ENCODE assay signal across 1 cellular context in genomic region chr2:74806355-74806839, GRCh38.
TF ChIP-seq lines count a peak whose summit lies in the region.

No MANE protein-coding gene starts in this region.

TF ChIP-seq in HepG2, 621 proteins besides CTCF, POLR2A, EP300 and RAD21 (continued from another document and continues in another):
- TF ChIP-seq AHDC1 (CRISPR knock-in tag; IDR thresholded peaks at IDR 0.05; ENCODE audit: borderline replicate concordance), result no peak
- TF ChIP-seq ZNF280D (CRISPR knock-in tag; IDR thresholded peaks at IDR 0.05), result no peak
- no peak for TF ChIP-seq HDAC6 (IDR thresholded peaks at IDR 0.05; ENCODE audit: low read depth, low read length)
- no peak for TF ChIP-seq JUND (CRISPR knock-in tag; IDR thresholded peaks at IDR 0.05)
- no peak for TF ChIP-seq NKX3-1 (CRISPR knock-in tag; IDR thresholded peaks at IDR 0.05)
- TF ChIP-seq NCOR1 (IDR thresholded peaks at IDR 0.05; ENCODE audit: borderline replicate concordance, low read length), result peak; percentile 62; the same call in 1 of the 2 replicates
- TF ChIP-seq KLF13 (CRISPR knock-in tag; IDR thresholded peaks at IDR 0.05), result no peak
- no peak for TF ChIP-seq ZNF230 (CRISPR knock-in tag; IDR thresholded peaks at IDR 0.05)
- TF ChIP-seq BRCA1 (CRISPR knock-in tag; IDR thresholded peaks at IDR 0.05), result no peak
- no peak for TF ChIP-seq RNF2 (conservative IDR thresholded peaks at IDR 0.05; ENCODE audit: low read depth)
- TF ChIP-seq CAMTA2 (CRISPR knock-in tag; IDR thresholded peaks at IDR 0.05; ENCODE audit: borderline replicate concordance), result no peak
- TF ChIP-seq FOXP1 (IDR thresholded peaks at IDR 0.05), result peak; percentile 54; the same call in 1 of the 2 replicates
- TF ChIP-seq FOXP1 (CRISPR knock-in tag; IDR thresholded peaks at IDR 0.05), result peak; percentile 85
- TF ChIP-seq, protein P1, sequence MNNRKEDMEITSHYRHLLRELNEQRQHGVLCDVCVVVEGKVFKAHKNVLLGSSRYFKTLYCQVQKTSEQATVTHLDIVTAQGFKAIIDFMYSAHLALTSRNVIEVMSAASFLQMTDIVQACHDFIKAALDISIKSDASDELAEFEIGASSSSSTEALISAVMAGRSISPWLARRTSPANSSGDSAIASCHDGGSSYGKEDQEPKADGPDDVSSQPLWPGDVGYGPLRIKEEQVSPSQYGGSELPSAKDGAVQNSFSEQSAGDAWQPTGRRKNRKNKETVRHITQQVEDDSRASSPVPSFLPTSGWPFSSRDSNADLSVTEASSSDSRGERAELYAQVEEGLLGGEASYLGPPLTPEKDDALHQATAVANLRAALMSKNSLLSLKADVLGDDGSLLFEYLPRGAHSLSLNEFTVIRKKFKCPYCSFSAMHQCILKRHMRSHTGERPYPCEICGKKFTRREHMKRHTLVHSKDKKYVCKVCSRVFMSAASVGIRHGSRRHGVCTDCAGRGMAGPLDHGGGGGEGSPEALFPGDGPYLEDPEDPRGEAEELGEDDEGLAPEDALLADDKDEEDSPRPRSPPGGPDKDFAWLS (CRISPR knock-in tag; IDR thresholded peaks at IDR 0.05; ENCODE audit: borderline replicate concordance), result no peak
- no peak for TF ChIP-seq SKI (IDR thresholded peaks at IDR 0.05; ENCODE audit: partially characterized antibody)
- no peak for TF ChIP-seq EZH2 (conservative IDR thresholded peaks at IDR 0.05; ENCODE audit: low read depth, low read length)
- TF ChIP-seq, protein P2, sequence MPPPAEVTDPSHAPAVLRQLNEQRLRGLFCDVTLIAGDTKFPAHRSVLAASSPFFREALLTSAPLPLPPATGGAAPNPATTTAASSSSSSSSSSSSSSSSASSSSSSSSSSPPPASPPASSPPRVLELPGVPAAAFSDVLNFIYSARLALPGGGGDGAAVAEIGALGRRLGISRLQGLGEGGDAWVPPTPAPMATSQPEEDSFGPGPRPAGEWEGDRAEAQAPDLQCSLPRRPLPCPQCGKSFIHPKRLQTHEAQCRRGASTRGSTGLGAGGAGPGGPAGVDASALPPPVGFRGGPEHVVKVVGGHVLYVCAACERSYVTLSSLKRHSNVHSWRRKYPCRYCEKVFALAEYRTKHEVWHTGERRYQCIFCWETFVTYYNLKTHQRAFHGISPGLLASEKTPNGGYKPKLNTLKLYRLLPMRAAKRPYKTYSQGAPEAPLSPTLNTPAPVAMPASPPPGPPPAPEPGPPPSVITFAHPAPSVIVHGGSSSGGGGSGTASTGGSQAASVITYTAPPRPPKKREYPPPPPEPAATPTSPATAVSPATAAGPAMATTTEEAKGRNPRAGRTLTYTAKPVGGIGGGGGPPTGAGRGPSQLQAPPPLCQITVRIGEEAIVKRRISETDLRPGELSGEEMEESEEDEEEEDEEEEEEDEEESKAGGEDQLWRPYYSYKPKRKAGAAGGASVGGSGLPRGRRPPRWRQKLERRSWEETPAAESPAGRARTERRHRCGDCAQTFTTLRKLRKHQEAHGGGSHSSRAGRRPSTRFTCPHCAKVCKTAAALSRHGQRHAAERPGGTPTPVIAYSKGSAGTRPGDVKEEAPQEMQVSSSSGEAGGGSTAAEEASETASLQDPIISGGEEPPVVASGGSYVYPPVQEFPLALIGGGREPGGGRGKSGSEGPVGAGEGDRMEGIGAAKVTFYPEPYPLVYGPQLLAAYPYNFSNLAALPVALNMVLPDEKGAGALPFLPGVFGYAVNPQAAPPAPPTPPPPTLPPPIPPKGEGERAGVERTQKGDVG (CRISPR knock-in tag; IDR thresholded peaks at IDR 0.05; ENCODE audit: borderline replicate concordance), result no peak
- TF ChIP-seq, protein P3, sequence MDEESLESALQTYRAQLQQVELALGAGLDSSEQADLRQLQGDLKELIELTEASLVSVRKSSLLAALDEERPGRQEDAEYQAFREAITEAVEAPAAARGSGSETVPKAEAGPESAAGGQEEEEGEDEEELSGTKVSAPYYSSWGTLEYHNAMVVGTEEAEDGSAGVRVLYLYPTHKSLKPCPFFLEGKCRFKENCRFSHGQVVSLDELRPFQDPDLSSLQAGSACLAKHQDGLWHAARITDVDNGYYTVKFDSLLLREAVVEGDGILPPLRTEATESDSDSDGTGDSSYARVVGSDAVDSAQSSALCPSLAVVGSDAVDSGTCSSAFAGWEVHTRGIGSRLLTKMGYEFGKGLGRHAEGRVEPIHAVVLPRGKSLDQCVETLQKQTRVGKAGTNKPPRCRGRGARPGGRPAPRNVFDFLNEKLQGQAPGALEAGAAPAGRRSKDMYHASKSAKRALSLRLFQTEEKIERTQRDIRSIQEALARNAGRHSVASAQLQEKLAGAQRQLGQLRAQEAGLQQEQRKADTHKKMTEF (CRISPR knock-in tag; IDR thresholded peaks at IDR 0.05), result 0 out of 2 replicates have a peak, but pooled peaks have one; percentile 44
- no peak for TF ChIP-seq ZFP62 (CRISPR knock-in tag; IDR thresholded peaks at IDR 0.05)
- no peak for TF ChIP-seq ZFP36 (IDR thresholded peaks at IDR 0.05; ENCODE audit: borderline replicate concordance, low read depth, low read length, partially characterized antibody)
- TF ChIP-seq PAWR (CRISPR knock-in tag; IDR thresholded peaks at IDR 0.05; ENCODE audit: borderline replicate concordance), result no peak
- TF ChIP-seq ARNT (IDR thresholded peaks at IDR 0.05), result no peak
- TF ChIP-seq CREM (IDR thresholded peaks at IDR 0.05), result no peak
- TF ChIP-seq CREM (CRISPR knock-in tag; IDR thresholded peaks at IDR 0.05), result no peak
- TF ChIP-seq HMG20A (CRISPR knock-in tag; IDR thresholded peaks at IDR 0.05; ENCODE audit: borderline replicate concordance), result no peak; the same call in 1 of the 2 replicates
- TF ChIP-seq ZNF256 (CRISPR knock-in tag; conservative IDR thresholded peaks at IDR 0.05), result no peak
- peak; percentile 73; the same call in 1 of the 2 replicates for TF ChIP-seq HDAC2 (CRISPR knock-in tag; IDR thresholded peaks at IDR 0.05)
- no peak for TF ChIP-seq GATA4 (IDR thresholded peaks at IDR 0.05; ENCODE audit: borderline replicate concordance, low read depth)
- no peak for TF ChIP-seq ZNF343 (CRISPR knock-in tag; IDR thresholded peaks at IDR 0.05)
- TF ChIP-seq ELF4 (CRISPR knock-in tag; IDR thresholded peaks at IDR 0.05; ENCODE audit: borderline replicate concordance), result no peak
- no peak for TF ChIP-seq RXRB (CRISPR knock-in tag; IDR thresholded peaks at IDR 0.05; ENCODE audit: borderline replicate concordance)
- no peak for TF ChIP-seq ELF1 (CRISPR knock-in tag; IDR thresholded peaks at IDR 0.05)
- no peak for TF ChIP-seq MED13 (CRISPR knock-in tag; IDR thresholded peaks at IDR 0.05)
- 0 out of 2 replicates have a peak, but pooled peaks have one; percentile 26 for TF ChIP-seq CEBPG (CRISPR knock-in tag; IDR thresholded peaks at IDR 0.05)
- TF ChIP-seq PCBP2 (optimal IDR thresholded peaks at IDR 0.05; ENCODE audit: low read depth, low read length, poor library complexity, severe bottlenecking), result no peak
- TF ChIP-seq, protein P4, sequence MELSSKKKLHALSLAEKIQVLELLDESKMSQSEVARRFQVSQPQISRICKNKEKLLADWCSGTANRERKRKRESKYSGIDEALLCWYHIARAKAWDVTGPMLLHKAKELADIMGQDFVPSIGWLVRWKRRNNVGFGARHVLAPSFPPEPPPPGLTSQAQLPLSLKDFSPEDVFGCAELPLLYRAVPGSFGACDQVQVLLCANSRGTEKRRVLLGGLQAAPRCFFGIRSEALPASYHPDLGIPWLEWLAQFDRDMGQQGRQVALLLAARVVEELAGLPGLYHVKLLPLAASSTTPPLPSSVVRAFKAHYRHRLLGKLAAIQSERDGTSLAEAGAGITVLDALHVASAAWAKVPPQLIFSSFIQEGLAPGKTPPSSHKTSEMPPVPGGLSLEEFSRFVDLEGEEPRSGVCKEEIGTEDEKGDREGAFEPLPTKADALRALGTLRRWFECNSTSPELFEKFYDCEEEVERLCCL (CRISPR knock-in tag; IDR thresholded peaks at IDR 0.05; ENCODE audit: borderline replicate concordance), result no peak
- TF ChIP-seq ZNF562 (CRISPR knock-in tag; IDR thresholded peaks at IDR 0.05; ENCODE audit: borderline replicate concordance), result no peak
- no peak for TF ChIP-seq TCF7L2 (IDR thresholded peaks at IDR 0.05; ENCODE audit: low read depth, low read length)
- TF ChIP-seq ESRRA (CRISPR knock-in tag; IDR thresholded peaks at IDR 0.05; ENCODE audit: low read depth), result no peak
- peak; percentile 29; the same call in 1 of the 2 replicates for TF ChIP-seq FOXO1 (CRISPR knock-in tag; IDR thresholded peaks at IDR 0.05)
- TF ChIP-seq, protein P5, sequence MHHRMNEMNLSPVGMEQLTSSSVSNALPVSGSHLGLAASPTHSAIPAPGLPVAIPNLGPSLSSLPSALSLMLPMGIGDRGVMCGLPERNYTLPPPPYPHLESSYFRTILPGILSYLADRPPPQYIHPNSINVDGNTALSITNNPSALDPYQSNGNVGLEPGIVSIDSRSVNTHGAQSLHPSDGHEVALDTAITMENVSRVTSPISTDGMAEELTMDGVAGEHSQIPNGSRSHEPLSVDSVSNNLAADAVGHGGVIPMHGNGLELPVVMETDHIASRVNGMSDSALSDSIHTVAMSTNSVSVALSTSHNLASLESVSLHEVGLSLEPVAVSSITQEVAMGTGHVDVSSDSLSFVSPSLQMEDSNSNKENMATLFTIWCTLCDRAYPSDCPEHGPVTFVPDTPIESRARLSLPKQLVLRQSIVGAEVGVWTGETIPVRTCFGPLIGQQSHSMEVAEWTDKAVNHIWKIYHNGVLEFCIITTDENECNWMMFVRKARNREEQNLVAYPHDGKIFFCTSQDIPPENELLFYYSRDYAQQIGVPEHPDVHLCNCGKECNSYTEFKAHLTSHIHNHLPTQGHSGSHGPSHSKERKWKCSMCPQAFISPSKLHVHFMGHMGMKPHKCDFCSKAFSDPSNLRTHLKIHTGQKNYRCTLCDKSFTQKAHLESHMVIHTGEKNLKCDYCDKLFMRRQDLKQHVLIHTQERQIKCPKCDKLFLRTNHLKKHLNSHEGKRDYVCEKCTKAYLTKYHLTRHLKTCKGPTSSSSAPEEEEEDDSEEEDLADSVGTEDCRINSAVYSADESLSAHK (CRISPR knock-in tag; IDR thresholded peaks at IDR 0.05; ENCODE audit: borderline replicate concordance), result no peak
- no peak for TF ChIP-seq ZNF451 (CRISPR knock-in tag; IDR thresholded peaks at IDR 0.05)
- no peak for TF ChIP-seq ZNF720 (CRISPR knock-in tag; IDR thresholded peaks at IDR 0.05)
- no peak for TF ChIP-seq ZSCAN20 (CRISPR knock-in tag; IDR thresholded peaks at IDR 0.05; ENCODE audit: borderline replicate concordance)
- no peak for TF ChIP-seq POLR2AphosphoS2 (IDR thresholded peaks at IDR 0.05; ENCODE audit: low read depth, low read length)
- TF ChIP-seq, protein P6, sequence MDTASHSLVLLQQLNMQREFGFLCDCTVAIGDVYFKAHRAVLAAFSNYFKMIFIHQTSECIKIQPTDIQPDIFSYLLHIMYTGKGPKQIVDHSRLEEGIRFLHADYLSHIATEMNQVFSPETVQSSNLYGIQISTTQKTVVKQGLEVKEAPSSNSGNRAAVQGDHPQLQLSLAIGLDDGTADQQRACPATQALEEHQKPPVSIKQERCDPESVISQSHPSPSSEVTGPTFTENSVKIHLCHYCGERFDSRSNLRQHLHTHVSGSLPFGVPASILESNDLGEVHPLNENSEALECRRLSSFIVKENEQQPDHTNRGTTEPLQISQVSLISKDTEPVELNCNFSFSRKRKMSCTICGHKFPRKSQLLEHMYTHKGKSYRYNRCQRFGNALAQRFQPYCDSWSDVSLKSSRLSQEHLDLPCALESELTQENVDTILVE (CRISPR knock-in tag; IDR thresholded peaks at IDR 0.05), result no peak
- TF ChIP-seq SNAI1 (CRISPR knock-in tag; IDR thresholded peaks at IDR 0.05; ENCODE audit: borderline replicate concordance), result no peak
